8 cellular contexts compared by ENCODE assay signal in genomic region chr5:95869173-95869855, GRCh38. TPM values are rescaled to one million over a fixed set of nuclear protein-coding genes. Genes with fewer than 3 reads are reported as not detected.
DNase-seq lines count a peak whose midpoint lies in the region; ATAC-seq and TF ChIP-seq lines count a peak whose summit lies in the region.
"Not testable (repeated sequence)": the region's sequence is repeated elsewhere in the genome, so short reads cannot be mapped to it uniquely, and the experiment has no call there.

No MANE protein-coding gene starts in this region.

- H3K9me3 ChIP-seq in spleen, tibial nerve: not testable (repeated sequence)

- ATAC-seq in GM18858 (IDR thresholded peaks at IDR 0.05; ENCODE audit: unreplicated experiment), result peak; percentile 39
- peak; percentile 53 for ATAC-seq in GM21717 (IDR thresholded peaks at IDR 0.05; ENCODE audit: unreplicated experiment)
- ATAC-seq in HG03442 (IDR thresholded peaks at IDR 0.05; ENCODE audit: unreplicated experiment), result peak; percentile 48

- TF ChIP-seq POLR2A in spleen (IDR thresholded peaks at IDR 0.05); tibial nerve (IDR thresholded peaks at IDR 0.05): not testable (repeated sequence)

- intact Hi-C loops in spleen (cut with DNase I; ENCODE audit: low total_unique reads), result not testable (repeated sequence)

- peaks cover 15 to 31% (median 25%) of the 10 kb centered on the region in 6 donors for H3K4me1 ChIP-seq in spleen
- H3K4me1 ChIP-seq in tibial nerve, result not testable (repeated sequence)

- DNase-seq in T follicular helper cell (ENCODE audit: low read depth), result peak; percentile 30
- peak; percentile 22 for DNase-seq in activated T-cell treated with anti-CD3 and anti-CD28 coated beads for 4 hours
- peak; percentile 41 for DNase-seq in effector CD4-positive, alpha-beta T cell
- peak; percentile 83 for DNase-seq in spleen
- DNase-seq in tibial nerve (ENCODE audit: low spot score in 2 of 2), result not testable (repeated sequence)

- not testable (repeated sequence) for H3K27me3 ChIP-seq in spleen (replicated peaks in 1 of 7); tibial nerve

- WGBS in spleen, 5 donors, result 8 to 28% (median 23%) methylated on average over 3 of the region's 3 CpGs
- WGBS in tibial nerve, 2 donors, result 54 to 63% methylated on average over 3 of the region's 3 CpGs

- not testable (repeated sequence) for H3K36me3 ChIP-seq in spleen, tibial nerve

- not testable (repeated sequence) for TF ChIP-seq CTCF in spleen (IDR thresholded peaks at IDR 0.05 in 8 of 11, conservative IDR thresholded peaks at IDR 0.05 in 3 of 11); tibial nerve (IDR thresholded peaks at IDR 0.05)

- H3K4me3 ChIP-seq in spleen, tibial nerve: not testable (repeated sequence)

- peak; percentile 20 to 21 for TF ChIP-seq EP300 in tibial nerve (IDR thresholded peaks at IDR 0.05)

- H3K27ac ChIP-seq in spleen, result peak overlapping the region in 7 of 8 donors; percentile 18 to 83 (median 71)
- not testable (repeated sequence) for H3K27ac ChIP-seq in tibial nerve

RNA-seq across cellular contexts. Expression of gene GLRX, which starts 46.8 kb away (rescaled TPM):
- 100 to 1,000 TPM in 2 of 7 donors, 10 to 100 TPM in 5; 59.3 to 130 (median 68.7) TPM for total RNA-seq in spleen
- 100 to 1,000 TPM in 2 of 3 donors, 10 to 100 TPM in 1; 85.2 to 149 (median 108) TPM for polyA plus RNA-seq in spleen
- total RNA-seq in tibial nerve, result 10 to 100 TPM; 15.3 to 72.0 (median 40.4) TPM
